In the genomic region with DNA sequence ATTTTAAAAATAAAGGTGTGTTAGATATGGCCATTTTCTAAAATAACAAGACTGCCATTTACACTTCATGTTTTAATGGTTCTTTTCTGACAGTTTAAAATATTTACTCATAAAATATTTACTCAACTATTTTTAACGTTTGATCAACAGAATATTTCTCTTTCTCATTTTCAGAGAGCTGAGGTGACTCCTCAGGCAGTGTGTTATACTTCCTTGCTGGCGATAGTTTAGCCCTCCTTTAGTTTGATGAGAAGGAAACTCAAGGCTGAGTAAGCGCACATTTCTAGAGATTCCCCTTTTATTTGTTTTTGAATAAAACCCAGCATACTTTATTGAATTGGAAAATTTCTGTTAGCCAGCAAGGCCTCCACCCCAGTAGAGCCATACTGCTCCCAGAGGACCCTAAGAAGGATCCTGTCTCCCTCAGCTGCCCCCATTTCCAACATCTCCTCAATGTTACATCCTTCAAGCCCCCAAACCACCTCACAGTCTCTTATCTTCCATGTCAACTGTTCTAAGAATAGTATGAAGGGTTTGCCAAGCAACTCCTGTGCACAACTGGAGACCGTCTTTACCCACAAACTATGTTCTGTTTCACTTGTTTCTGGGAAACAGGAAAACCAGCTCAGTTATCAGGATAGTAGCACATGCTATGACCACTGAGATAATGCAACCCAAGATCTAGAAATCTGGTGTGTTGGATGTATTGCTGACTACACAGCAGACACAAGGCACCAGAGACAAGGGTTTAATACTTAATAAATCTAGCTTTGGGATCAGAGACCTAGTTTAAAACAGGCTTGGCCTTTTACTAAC, we compare ENCODE assay signal across 14 cellular contexts.
"Had no signal": no experiment of that assay in that cellular context is flagged by ENCODE, and none has a peak within 500 bp of the region (broad histone marks: within the 10 kb centered on the region; RNA-seq: fewer than 3 reads in every experiment).

No MANE protein-coding gene starts in this region.

- H3K4me3 ChIP-seq: adrenal gland, suprapubic skin had no signal

- H3K4me1 ChIP-seq: adrenal gland, suprapubic skin had no signal

- H3K27me3 ChIP-seq: adrenal gland, neutrophil, suprapubic skin had no signal

- H3K36me3 ChIP-seq: adrenal gland, neutrophil, suprapubic skin had no signal

- H3K9me3 ChIP-seq: adrenal gland, neutrophil, suprapubic skin had no signal

- H3K27ac ChIP-seq: adrenal gland, epithelial cell of prostate, neutrophil, suprapubic skin had no signal

- DNase-seq: activated CD4-positive, alpha-beta memory T cell treated with anti-CD3 and anti-CD28 coated beads, Interleukin-2, amount 10 ng/mL, durations not matched to agents 7 days and 5 days; activated CD4-positive, alpha-beta T cell treated with anti-CD3 and anti-CD28 coated beads for 4 hours; activated effector memory CD4-positive, alpha-beta T cell treated with anti-CD3 and anti-CD28 coated beads, Interleukin-2, amount 50 U/mL, for 16 hours; activated T-cell treated with anti-CD3 and anti-CD28 coated beads, Interleukin-2, amount 50 U/mL, for 48 hours; adrenal gland; effector memory CD4-positive, alpha-beta T cell; hippocampal formation; mesenchymal stem cell; natural killer cell; right cardiac atrium had no signal

- ATAC-seq: natural killer cell, WTC11 had no signal
